ENCODE assay signal across 16 cellular contexts in genomic region chr7:137871173-137871915, GRCh38. TPM values are rescaled to one million over a fixed set of nuclear protein-coding genes. Genes with fewer than 3 reads are reported as not detected.
DNase-seq lines count a peak whose midpoint lies in the region; ATAC-seq and TF ChIP-seq lines count a peak whose summit lies in the region.
"Had no signal": no experiment of that assay in that cellular context is flagged by ENCODE, and none has a peak within 500 bp of the region (broad histone marks: within the 10 kb centered on the region; RNA-seq: fewer than 3 reads in every experiment).

No MANE protein-coding gene starts in this region.

- H3K4me1 ChIP-seq in GM23248 (ENCODE audit: insufficient read depth): peaks cover 35% of the 10 kb centered on the region
- peaks cover 0 to 33% of the 10 kb centered on the region in 2 donors for H3K4me1 ChIP-seq in right atrium auricular region
- H3K4me1 ChIP-seq in subcutaneous abdominal adipose tissue (ENCODE audit: control insufficient read depth in 5 of 5, insufficient read depth in 5 of 5, low read length in 5 of 5): peaks cover 5 to 43% (median 36%) of the 10 kb centered on the region in 5 donors

- H3K27me3 Mint-ChIP-seq in chondrocyte (ENCODE audit: low read depth): no peaks in the 10 kb centered on the region
- H3K27me3 Mint-ChIP-seq: activated B cell treated with CpG ODN at 0.5 μM for 24 hours; CD8-positive, alpha-beta memory T cell had no signal

- TF ChIP-seq CTCF in chondrocyte (IDR thresholded peaks at IDR 0.05): no peak
- TF ChIP-seq CTCF in right atrium auricular region (IDR thresholded peaks at IDR 0.05): no peak

- H3F3A ChIP-seq in GM23248 (ENCODE audit: insufficient read depth): peaks cover 73% of the 10 kb centered on the region

- H3K4me3 Mint-ChIP-seq in chondrocyte (ENCODE audit: unreplicated experiment): no peak overlapping the region
- H3K4me3 Mint-ChIP-seq: activated B cell treated with CpG ODN at 0.5 μM for 24 hours; brain; CD8-positive, alpha-beta memory T cell; mesothelial cell of epicardium had no signal

- H3K9ac ChIP-seq in GM23248 (no peak overlapping the region), subcutaneous abdominal adipose tissue (ENCODE audit: low read length in 5 of 5) (no peak overlapping the region)

- in situ Hi-C loops in GM23248 (cut with MboI): no loop called here

- H2AFZ ChIP-seq in GM23248: no peak overlapping the region

- no peaks in the 10 kb centered on the region for H4K20me1 ChIP-seq in GM23248 (ENCODE audit: insufficient read depth)

- ATAC-seq in GM21515 (IDR thresholded peaks at IDR 0.05; ENCODE audit: unreplicated experiment): no peak
- ATAC-seq in GM21825 (IDR thresholded peaks at IDR 0.05; ENCODE audit: unreplicated experiment): no peak

- no peak overlapping the region for H3K4me3 ChIP-seq in GM23248
- no peak overlapping the region for H3K4me3 ChIP-seq in right atrium auricular region
- no peak overlapping the region for H3K4me3 ChIP-seq in subcutaneous abdominal adipose tissue (ENCODE audit: low read depth in 1 of 5, low read length in 5 of 5)

- H3K9me3 ChIP-seq in GM23248 (ENCODE audit: low read depth) (no peaks in the 10 kb centered on the region), right atrium auricular region (peaks cover 0 to 4% of the 10 kb centered on the region in 2 donors), subcutaneous abdominal adipose tissue (ENCODE audit: control insufficient read depth in 5 of 5, low read length in 5 of 5) (no peaks in the 10 kb centered on the region)

- H3K36me3 ChIP-seq in GM23248 (ENCODE audit: low read depth) (peaks cover 57% of the 10 kb centered on the region), right atrium auricular region (peaks cover 4% of the 10 kb centered on the region), subcutaneous abdominal adipose tissue (ENCODE audit: control insufficient read depth in 5 of 5, insufficient read depth in 5 of 5, low read length in 5 of 5) (peaks cover 6 to 30% (median 17%) of the 10 kb centered on the region in 5 donors)

- peaks cover 55% of the 10 kb centered on the region for H3K36me3 Mint-ChIP-seq in chondrocyte (ENCODE audit: low read depth)

- DNase-seq in GM23248 (peak; percentile 27), chondrocyte (ENCODE audit: low spot score) (no peak), right atrium auricular region (ENCODE audit: low spot score) (no peak), T1000 (lab: John Stamatoyannopoulos, UW) (no peak), T-helper 9 cell (no peak)
- DNase-seq: activated B cell treated with CpG ODN at 0.5 μM for 24 hours; CD8-positive, alpha-beta memory T cell; NCI-H2081 treated with DMSO at 0.1 percent for 48 hours; small intestine; stimulated activated naive CD4-positive, alpha-beta T cell had no signal

- H3K27ac ChIP-seq in GM23248: peak overlapping the region; percentile 29
- H3K27ac ChIP-seq in right atrium auricular region: peak overlapping the region; percentile 64 to 89
- H3K27ac ChIP-seq in subcutaneous abdominal adipose tissue (ENCODE audit: low read depth, low read length): peak overlapping the region; percentile 91

- no peak overlapping the region for H3K4me2 ChIP-seq in GM23248 (ENCODE audit: unreplicated experiment)

- peaks cover 8% of the 10 kb centered on the region for H3K9me3 Mint-ChIP-seq in chondrocyte (ENCODE audit: low read depth)

- H3K27me3 ChIP-seq in GM23248 (replicated peaks; ENCODE audit: insufficient read depth): no peaks in the 10 kb centered on the region
- no peaks in the 10 kb centered on the region for H3K27me3 ChIP-seq in right atrium auricular region
- H3K27me3 ChIP-seq in subcutaneous abdominal adipose tissue (ENCODE audit: control insufficient read depth in 5 of 5, insufficient read depth in 4 of 5, low read length in 5 of 5): no peaks in the 10 kb centered on the region

- peak overlapping the region; percentile 75 for H3K27ac Mint-ChIP-seq in chondrocyte (ENCODE audit: unreplicated experiment)
- H3K27ac Mint-ChIP-seq: activated B cell treated with CpG ODN at 0.5 μM for 24 hours, mesothelial cell of epicardium had no signal

- 51 to 57% methylated on average over 7 of the region's 7 CpGs for WGBS in GM23248 (ENCODE audit: low coverage in 1 of 2, low lambda C conversion rate in 2 of 2, missing lambda C conversion rate in 2 of 2), 2 experiments

- H3K9me2 ChIP-seq in GM23248 (ENCODE audit: insufficient read depth): no peaks in the 10 kb centered on the region

- peaks cover 16% of the 10 kb centered on the region; the same call in 1 of the 2 replicates for H3K79me2 ChIP-seq in GM23248 (ENCODE audit: insufficient read depth)

- H3K4me1 Mint-ChIP-seq in chondrocyte (ENCODE audit: low read depth): peaks cover 59% of the 10 kb centered on the region
- H3K4me1 Mint-ChIP-seq: activated B cell treated with CpG ODN at 0.5 μM for 24 hours; CD8-positive, alpha-beta memory T cell had no signal

RNA-seq across cellular contexts. Expression of gene DGKI, which starts 24.6 kb away (rescaled TPM):
- 21.1 and 25.9 TPM in 2 replicates for total RNA-seq in GM23248 (2014; rRNA removed; shearing (Covaris generic))
- polyA plus RNA-seq in GM23248 (2016; fragmentation: Nextera tagmentation; extraction: Ambion mirVana): 5.1 and 5.4 TPM in 2 replicates
- total RNA-seq in chondrocyte (15.3 to 52.4 TPM (median 17.0 TPM) in 3 replicates), right atrium auricular region (1 to 10 TPM; 4.4 to 5.9 TPM)
- total RNA-seq: activated B cell treated with CpG ODN at 0.5 μM for 24 hours, G401 had no signal
- polyA plus RNA-seq: CD8-positive, alpha-beta memory T cell had no signal

Comparison
In these comparisons a context has a peak if more than half of its experiments do, and no peak if none do; other contexts are left out.
1. H3K27ac ChIP-seq: peak in every context shown above with its lines; median percentile 91 in subcutaneous abdominal adipose tissue; 76 in right atrium auricular region; 29 in GM23248.